In genomic region chr7:65239324-65239706, GRCh38 we compare ENCODE assay signal across 9 cellular contexts.
A peak's percentile ranks its signal among the peaks of the same experiment; 100 is the strongest.
DNase-seq lines count a peak whose midpoint lies in the region; ATAC-seq and TF ChIP-seq lines count a peak whose summit lies in the region.
"Had no signal": no experiment of that assay in that cellular context is flagged by ENCODE, and none has a peak within 500 bp of the region (broad histone marks: within the 10 kb centered on the region; RNA-seq: fewer than 3 reads in every experiment).

No MANE protein-coding gene starts in this region.

- peak; percentile 26 for ATAC-seq in GM23338

- no peaks in the 10 kb centered on the region for H4K20me1 ChIP-seq in GM23338 (replicated peaks; ENCODE audit: insufficient read depth)

- no peaks in the 10 kb centered on the region; the same call in 2 of the 3 replicates for H3K9me3 Mint-ChIP-seq in GM23338
- H3K9me3 Mint-ChIP-seq in activated T-helper 2 cell treated with anti-CD3 and anti-CD28 coated beads, Interferon-gamma antibody, Interleukin-2, Interleukin-4, amounts not matched to agents 10 μg/mL and 5 μg/mL and 100 μg/mL, durations not matched to agents 14 hours and 24 hours and 36 hours, result no peaks in the 10 kb centered on the region
- H3K9me3 Mint-ChIP-seq: activated naive CD4-positive, alpha-beta T cell treated with anti-CD3 and anti-CD28 coated beads, Interleukin-2, amount 50 U/mL, for 24 hours had no signal

- peak overlapping the region; percentile 73; the same call in 2 of the 3 replicates for H3K4me3 Mint-ChIP-seq in GM23338
- peak overlapping the region; percentile 17 for H3K4me3 Mint-ChIP-seq in activated T-helper 2 cell treated with anti-CD3 and anti-CD28 coated beads, Interferon-gamma antibody, Interleukin-2, Interleukin-4, amounts not matched to agents 10 μg/mL and 5 μg/mL and 100 μg/mL, durations not matched to agents 14 hours and 24 hours and 36 hours (ENCODE audit: low read depth)
- H3K4me3 Mint-ChIP-seq: activated naive CD4-positive, alpha-beta T cell treated with anti-CD3 and anti-CD28 coated beads, Interleukin-2, amount 50 U/mL, for 24 hours had no signal

- peaks cover 5% of the 10 kb centered on the region for H3K27me3 Mint-ChIP-seq in GM23338 (ENCODE audit: insufficient read depth, low read depth, poor library complexity)
- peaks cover 17% of the 10 kb centered on the region for H3K27me3 Mint-ChIP-seq in activated T-helper 2 cell treated with anti-CD3 and anti-CD28 coated beads, Interferon-gamma antibody, Interleukin-2, Interleukin-4, amounts not matched to agents 10 μg/mL and 5 μg/mL and 100 μg/mL, durations not matched to agents 14 hours and 24 hours and 36 hours (ENCODE audit: low read depth)

- peaks cover 11% of the 10 kb centered on the region; the same call in 2 of the 3 replicates for H3K4me1 Mint-ChIP-seq in GM23338
- no peaks in the 10 kb centered on the region for H3K4me1 Mint-ChIP-seq in activated T-helper 2 cell treated with anti-CD3 and anti-CD28 coated beads, Interferon-gamma antibody, Interleukin-2, Interleukin-4, amounts not matched to agents 10 μg/mL and 5 μg/mL and 100 μg/mL, durations not matched to agents 14 hours and 24 hours and 36 hours (ENCODE audit: low read depth)
- H3K4me1 Mint-ChIP-seq: activated naive CD4-positive, alpha-beta T cell treated with anti-CD3 and anti-CD28 coated beads, Interleukin-2, amount 50 U/mL, for 24 hours had no signal

- peaks cover 14% of the 10 kb centered on the region for H3K4me1 ChIP-seq in GM23338 (ENCODE audit: insufficient read depth)

- no peaks in the 10 kb centered on the region for H3K9me3 ChIP-seq in iPS-18c (ENCODE audit: control insufficient read depth, insufficient read depth, low read length)

- H3K27ac Mint-ChIP-seq in GM23338, result no peak overlapping the region
- no peak overlapping the region for H3K27ac Mint-ChIP-seq in activated T-helper 2 cell treated with anti-CD3 and anti-CD28 coated beads, Interferon-gamma antibody, Interleukin-2, Interleukin-4, amounts not matched to agents 10 μg/mL and 5 μg/mL and 100 μg/mL, durations not matched to agents 14 hours and 24 hours and 36 hours
- H3K27ac Mint-ChIP-seq: activated naive CD4-positive, alpha-beta T cell treated with anti-CD3 and anti-CD28 coated beads, Interleukin-2, amount 50 U/mL, for 24 hours had no signal

- no peak for TF ChIP-seq CTCF in GM23338 (conservative IDR thresholded peaks at IDR 0.05; ENCODE audit: low read depth in 2 of 2)

- H3K4me3 ChIP-seq in GM23338 (peak overlapping the region; percentile 78), iPS-18c (ENCODE audit: insufficient read depth, low read depth, low read length) (peak overlapping the region; percentile 65; the same call in 1 of the 2 replicates), skin epidermis (peak overlapping the region in 6 of 7 experiments; percentile 15 to 38 (median 32))

- peak overlapping the region; percentile 99 for H2AFZ ChIP-seq in GM23338

- DNase-seq in GM23338 (ENCODE audit: low spot score), result no peak
- no peak for DNase-seq in activated T-helper 2 cell treated with anti-CD3 and anti-CD28 coated beads, Interferon-gamma antibody, Interleukin-2, Interleukin-4, amounts not matched to agents 10 μg/mL and 5 μg/mL and 100 μg/mL, durations not matched to agents 14 hours and 24 hours and 36 hours (ENCODE audit: low spot score)
- DNase-seq in NCI-H1048 (lab: John Stamatoyannopoulos, UW), result no peak
- DNase-seq in NCI-H524 (lab: John Stamatoyannopoulos, UW), result no peak
- DNase-seq in NCI-H1694 (lab: John Stamatoyannopoulos, UW), result no peak
- DNase-seq in activated CD4-positive, alpha-beta T cell treated with anti-CD3 and anti-CD28 coated beads for 4 hours, result no peak

- no peaks in the 10 kb centered on the region; the same call in 1 of the 2 replicates for H3K9me2 ChIP-seq in GM23338 (ENCODE audit: insufficient read depth)

- no peaks in the 10 kb centered on the region for H3K79me2 ChIP-seq in GM23338 (replicated peaks; ENCODE audit: insufficient read depth)

- intact Hi-C loops in activated T-helper 2 cell treated with anti-CD3 and anti-CD28 coated beads, Interferon-gamma antibody, Interleukin-2, Interleukin-4, amounts not matched to agents 10 μg/mL and 5 μg/mL and 100 μg/mL, durations not matched to agents 14 hours and 24 hours and 36 hours (cut with micrococcal nuclease), result no loop called here

- no peaks in the 10 kb centered on the region for H3F3A ChIP-seq in GM23338 (replicated peaks; ENCODE audit: low read depth)

- H3K36me3 Mint-ChIP-seq in GM23338 (ENCODE audit: low read depth), result no peaks in the 10 kb centered on the region; the same call in 2 of the 3 replicates
- H3K36me3 Mint-ChIP-seq in activated T-helper 2 cell treated with anti-CD3 and anti-CD28 coated beads, Interferon-gamma antibody, Interleukin-2, Interleukin-4, amounts not matched to agents 10 μg/mL and 5 μg/mL and 100 μg/mL, durations not matched to agents 14 hours and 24 hours and 36 hours (ENCODE audit: low read depth), result no peaks in the 10 kb centered on the region
- H3K36me3 Mint-ChIP-seq: activated naive CD4-positive, alpha-beta T cell treated with anti-CD3 and anti-CD28 coated beads, Interleukin-2, amount 50 U/mL, for 24 hours had no signal

- H3K27me3 ChIP-seq in GM23338 (ENCODE audit: insufficient read depth), result peaks cover 12% of the 10 kb centered on the region

- H3K4me2 ChIP-seq in GM23338, result peak overlapping the region; percentile 96; the same call in 1 of the 2 replicates

- no peak overlapping the region for H3K27ac ChIP-seq in GM23338 (ENCODE audit: low read depth)
- H3K27ac ChIP-seq in skin epidermis, result peak overlapping the region in 2 of 21 experiments; percentile 29 to 44

- H3K36me3 ChIP-seq in GM23338 (ENCODE audit: insufficient read depth), result no peaks in the 10 kb centered on the region

TF ChIP-seq in GM23338, 12 proteins besides CTCF, POLR2A, EP300 and RAD21 (continues in another document):
- no peak for TF ChIP-seq JUNB (IDR thresholded peaks at IDR 0.05; ENCODE audit: unreplicated experiment)
- no peak for TF ChIP-seq ZNF114 (CRISPR knock-in tag; IDR thresholded peaks at IDR 0.05)
- TF ChIP-seq REST (IDR thresholded peaks at IDR 0.05; ENCODE audit: unreplicated experiment), result no peak
- TF ChIP-seq POLR2AphosphoS5 (IDR thresholded peaks at IDR 0.05; ENCODE audit: low read depth), result no peak
- no peak for TF ChIP-seq NANOG (IDR thresholded peaks at IDR 0.05; ENCODE audit: borderline replicate concordance)
- no peak for TF ChIP-seq EZH2 (IDR thresholded peaks at IDR 0.05; ENCODE audit: low read depth, unreplicated experiment)
